ENCODE assay signal across 7 cellular contexts in genomic region chr13:46490713-46491112, GRCh38.
DNase-seq lines count a peak whose midpoint lies in the region; ATAC-seq, FAIRE-seq and TF ChIP-seq lines count a peak whose summit lies in the region.
"Not testable (repeated sequence)": the region's sequence is repeated elsewhere in the genome, so short reads cannot be mapped to it uniquely, and the experiment has no call there.

No MANE protein-coding gene starts in this region.

- not testable (repeated sequence) for H3K79me2 ChIP-seq in DND-41 (ENCODE audit: insufficient read depth, low read length); GM23338 (replicated peaks; ENCODE audit: insufficient read depth); HepG2 (ENCODE audit: insufficient read depth, low read length)

- intact Hi-C loops in HepG2 (cut with micrococcal nuclease; ENCODE audit: unreplicated experiment), result not testable (repeated sequence)

- CTCF ChIA-PET in activated CD8-positive, alpha-beta memory T cell treated with anti-CD3 and anti-CD28 coated beads, Interleukin-2, amount 10 ng/mL, durations not matched to agents 7 days and 5 days (lab: Charles Lee), result interaction anchor here (1.2 kb wide), 1 partner anchor 230 kb away, joined by 3 read pairs; no protein-coding TSS in a partner anchor
- CTCF ChIA-PET in HepG2 (lab: Yijun Ruan, JAX; ENCODE audit: low intra/inter-chr PET ratio, low total read pairs), result not testable (repeated sequence)

- H3K36me3 ChIP-seq in DND-41 (ENCODE audit: insufficient read depth, low read length); GM23338 (ENCODE audit: insufficient read depth); HepG2 (replicated peaks in 1 of 2; ENCODE audit: control insufficient read depth in 1 of 2, insufficient read depth in 2 of 2, low read length in 2 of 2); subcutaneous abdominal adipose tissue (ENCODE audit: control insufficient read depth in 5 of 5, insufficient read depth in 5 of 5, low read length in 5 of 5): not testable (repeated sequence)

- not testable (repeated sequence) for H3K9ac ChIP-seq in DND-41 (ENCODE audit: low read depth, low read length); HepG2 (ENCODE audit: insufficient read depth, low read depth, low read length)
- H3K9ac ChIP-seq in subcutaneous abdominal adipose tissue (ENCODE audit: low read length in 5 of 5), result peak overlapping the region in 1 of 5 donors; percentile 2

- not testable (repeated sequence) for TF ChIP-seq CTCF in DND-41 (IDR thresholded peaks at IDR 0.05; ENCODE audit: borderline replicate concordance, extremely low read depth, low read length, poor library complexity, severe bottlenecking); GM23338 (conservative IDR thresholded peaks at IDR 0.05; ENCODE audit: low read depth in 2 of 2); HepG2 (CRISPR knock-in tag; IDR thresholded peaks at IDR 0.05)

- TF ChIP-seq EP300 in HepG2 (IDR thresholded peaks at IDR 0.05; ENCODE audit: low read depth in 2 of 2, low read length in 2 of 2); HepG2 (CRISPR knock-in tag; IDR thresholded peaks at IDR 0.05; ENCODE audit: borderline replicate concordance): not testable (repeated sequence)

- H3K9me3 ChIP-seq in DND-41 (ENCODE audit: insufficient read depth, low read length, severe bottlenecking); HepG2 (ENCODE audit: low read length); subcutaneous abdominal adipose tissue (ENCODE audit: control insufficient read depth in 5 of 5, low read length in 5 of 5): not testable (repeated sequence)

- not testable (repeated sequence) for H2AFZ ChIP-seq in DND-41 (ENCODE audit: low read depth, low read length); HepG2 (ENCODE audit: low read length)
- H2AFZ ChIP-seq in GM23338, result peak overlapping the region; percentile 1; the same call in 1 of the 2 replicates

- H3K27me3 Mint-ChIP-seq in GM23338 (ENCODE audit: insufficient read depth, low read depth, poor library complexity); naive thymus-derived CD8-positive, alpha-beta T cell: not testable (repeated sequence)
- peaks cover 19% of the 10 kb centered on the region for H3K27me3 Mint-ChIP-seq in activated CD8-positive, alpha-beta memory T cell treated with anti-CD3 and anti-CD28 coated beads, Interleukin-2, amount 10 ng/mL, durations not matched to agents 7 days and 5 days
- peaks cover 14% of the 10 kb centered on the region for H3K27me3 Mint-ChIP-seq in central memory CD8-positive, alpha-beta T cell

- H3K4me1 Mint-ChIP-seq in GM23338; activated CD8-positive, alpha-beta memory T cell treated with anti-CD3 and anti-CD28 coated beads, Interleukin-2, amount 10 ng/mL, durations not matched to agents 7 days and 5 days; central memory CD8-positive, alpha-beta T cell; naive thymus-derived CD8-positive, alpha-beta T cell: not testable (repeated sequence)

- not testable (repeated sequence) for DNase-seq in DND-41; GM23338 (ENCODE audit: low spot score); activated CD8-positive, alpha-beta memory T cell treated with anti-CD3 and anti-CD28 coated beads, Interleukin-2, amount 10 ng/mL, durations not matched to agents 7 days and 5 days; central memory CD8-positive, alpha-beta T cell (ENCODE audit: low spot score in 2 of 2); HepG2 (ENCODE audit: low spot score); naive thymus-derived CD8-positive, alpha-beta T cell

- not testable (repeated sequence) for BruUV-seq in HepG2 (replicated peaks; lab: Mats Ljungman, UMichigan)

- in situ Hi-C loops in HepG2 (cut with HindIII; ENCODE audit: extremely low pct_ligation_motif_present, low pct_unique_long_range_greater_than_20kb), result loop anchor here (5.0 kb wide), 1 partner anchor 232 kb away; no protein-coding TSS in a partner anchor

- ATAC-seq in DND-41 (ENCODE audit: insufficient read depth, low read depth), result peak; percentile 49; the same call in 1 of the 3 replicates
- not testable (repeated sequence) for ATAC-seq in GM23338, HepG2
- ATAC-seq in activated CD8-positive, alpha-beta memory T cell treated with anti-CD3 and anti-CD28 coated beads, Interleukin-2, amount 10 ng/mL, durations not matched to agents 7 days and 5 days, result peak; percentile 60
- peak; percentile 58 for ATAC-seq in central memory CD8-positive, alpha-beta T cell (replicated peaks; ENCODE audit: extremely low read depth, poor library complexity, severe bottlenecking)
- ATAC-seq in naive thymus-derived CD8-positive, alpha-beta T cell, result peak; percentile 57

- H3F3A ChIP-seq in GM23338 (replicated peaks; ENCODE audit: low read depth), result not testable (repeated sequence)

- not testable (repeated sequence) for H3K36me3 Mint-ChIP-seq in GM23338 (ENCODE audit: low read depth); activated CD8-positive, alpha-beta memory T cell treated with anti-CD3 and anti-CD28 coated beads, Interleukin-2, amount 10 ng/mL, durations not matched to agents 7 days and 5 days; central memory CD8-positive, alpha-beta T cell (ENCODE audit: insufficient read depth); naive thymus-derived CD8-positive, alpha-beta T cell

- FAIRE-seq in HepG2 (lab: Jason Lieb, UNC), result peak; percentile 4

- H3K27ac Mint-ChIP-seq in GM23338; activated CD8-positive, alpha-beta memory T cell treated with anti-CD3 and anti-CD28 coated beads, Interleukin-2, amount 10 ng/mL, durations not matched to agents 7 days and 5 days; central memory CD8-positive, alpha-beta T cell (ENCODE audit: low read depth); naive thymus-derived CD8-positive, alpha-beta T cell: not testable (repeated sequence)

- TF ChIP-seq POLR2A in HepG2 (IDR thresholded peaks at IDR 0.05; ENCODE audit: insufficient read depth in 1 of 2, low read depth in 2 of 2, low read length in 2 of 2), result not testable (repeated sequence)

- not testable (repeated sequence) for H3K27ac ChIP-seq in DND-41 (ENCODE audit: low read length); GM23338 (ENCODE audit: low read depth); HepG2 (ENCODE audit: extremely low read length, insufficient read depth, low read length)
- peak overlapping the region; percentile 71 for H3K27ac ChIP-seq in subcutaneous abdominal adipose tissue (ENCODE audit: low read depth, low read length)

- not testable (repeated sequence) for H3K9me3 Mint-ChIP-seq in GM23338; activated CD8-positive, alpha-beta memory T cell treated with anti-CD3 and anti-CD28 coated beads, Interleukin-2, amount 10 ng/mL, durations not matched to agents 7 days and 5 days (ENCODE audit: low read depth); central memory CD8-positive, alpha-beta T cell; naive thymus-derived CD8-positive, alpha-beta T cell

- WGBS in HepG2 (ENCODE audit: low lambda C conversion rate), result 71% methylated on average over 14 of the region's 14 CpGs

- TF ChIP-seq RAD21 in HepG2 (CRISPR knock-in tag; IDR thresholded peaks at IDR 0.05), result not testable (repeated sequence)

- not testable (repeated sequence) for H3K27me3 ChIP-seq in DND-41 (ENCODE audit: insufficient read depth, low read length, poor library complexity); GM23338 (ENCODE audit: insufficient read depth); HepG2 (ENCODE audit: control insufficient read depth in 1 of 2, insufficient read depth in 2 of 2, low read length in 2 of 2); subcutaneous abdominal adipose tissue (ENCODE audit: control insufficient read depth in 5 of 5, insufficient read depth in 4 of 5, low read length in 5 of 5)

- POLR2A ChIA-PET in HepG2 (lab: Yijun Ruan, JAX); naive thymus-derived CD8-positive, alpha-beta T cell (lab: Charles Lee): not testable (repeated sequence)

- not testable (repeated sequence) for H3K4me3 Mint-ChIP-seq in GM23338; activated CD8-positive, alpha-beta memory T cell treated with anti-CD3 and anti-CD28 coated beads, Interleukin-2, amount 10 ng/mL, durations not matched to agents 7 days and 5 days; central memory CD8-positive, alpha-beta T cell; naive thymus-derived CD8-positive, alpha-beta T cell

- H3K9me2 ChIP-seq in GM23338 (ENCODE audit: insufficient read depth), result not testable (repeated sequence)

- not testable (repeated sequence) for H3K4me2 ChIP-seq in DND-41 (ENCODE audit: insufficient read depth, low read length); GM23338; HepG2 (ENCODE audit: low read depth, low read length)

- not testable (repeated sequence) for H4K20me1 ChIP-seq in DND-41 (ENCODE audit: insufficient read depth, low read length); GM23338 (replicated peaks; ENCODE audit: insufficient read depth); HepG2 (ENCODE audit: insufficient read depth, low read length)

- H3K4me3 ChIP-seq in DND-41 (ENCODE audit: low read depth in 1 of 2, low read length in 2 of 2); GM23338; HepG2 (replicated peaks in 1 of 3; ENCODE audit: insufficient read depth in 1 of 3, low read depth in 2 of 3, low read length in 3 of 3); subcutaneous abdominal adipose tissue (ENCODE audit: low read depth in 1 of 5, low read length in 5 of 5): not testable (repeated sequence)

- not testable (repeated sequence) for H3K4me1 ChIP-seq in DND-41 (ENCODE audit: insufficient read depth, low read length); GM23338 (ENCODE audit: insufficient read depth); HepG2 (ENCODE audit: insufficient read depth, low read length)
- peaks cover 0 to 16% (median 10%) of the 10 kb centered on the region in 5 donors for H3K4me1 ChIP-seq in subcutaneous abdominal adipose tissue (ENCODE audit: control insufficient read depth in 5 of 5, insufficient read depth in 5 of 5, low read length in 5 of 5)
